ENCODE assay signal across 27 cellular contexts in the genomic region with DNA sequence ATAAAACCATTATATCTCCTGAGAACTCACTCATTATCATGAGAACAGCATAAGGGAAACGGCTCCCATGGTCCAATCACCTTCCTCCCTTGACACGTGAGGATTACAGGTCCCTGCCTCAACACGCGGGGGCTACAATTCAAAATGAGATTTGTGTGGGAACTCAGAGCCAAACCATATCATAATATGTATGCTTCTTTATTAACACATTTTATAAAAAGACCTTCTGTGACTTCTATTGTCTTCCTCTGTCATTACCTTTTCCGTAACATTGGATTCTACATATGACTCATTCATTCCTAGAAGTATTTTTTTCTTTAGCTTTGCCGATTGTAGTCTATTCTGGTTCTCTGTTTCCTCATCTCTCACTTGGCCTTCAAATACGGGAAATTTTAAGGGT.
"Had no signal": no experiment of that assay in that cellular context is flagged by ENCODE, and none has a peak within 500 bp of the region (broad histone marks: within the 10 kb centered on the region; RNA-seq: fewer than 3 reads in every experiment).

No MANE protein-coding gene starts in this region.

- H3K4me1 Mint-ChIP-seq: endodermal cell had no signal

- H3K36me3 ChIP-seq: colonic mucosa, esophagus muscularis mucosa, esophagus squamous epithelium, gastrocnemius medialis, gastroesophageal sphincter, heart left ventricle, heart right ventricle had no signal

- FAIRE-seq: colon, endometrium, endothelial cell of umbilical vein had no signal

- H3K9me3 Mint-ChIP-seq: dendritic cell treated with granulocyte-macrophage colony-stimulating factor and Interleukin-4, amounts not matched to agents 40 ng/mL and 50 ng/mL, for 4 days; endodermal cell had no signal

- H3K27ac ChIP-seq: colonic mucosa, coronary artery, dorsolateral prefrontal cortex, epithelial cell of prostate, esophagus muscularis mucosa, esophagus squamous epithelium, foreskin keratinocyte, gastrocnemius medialis, gastroesophageal sphincter, heart left ventricle, heart right ventricle had no signal

- DNase-seq: colonic mucosa; cortex of kidney; dorsolateral prefrontal cortex; effector CD4-positive, alpha-beta T cell; effector CD8-positive, alpha-beta T cell; effector memory CD4-positive, alpha-beta T cell; effector memory CD8-positive, alpha-beta T cell; endodermal cell; erythroblast; esophagus squamous epithelium; foreskin fibroblast; foreskin keratinocyte; foreskin melanocyte; gastrocnemius medialis; glutamatergic neuron; head of caudate nucleus; heart left ventricle; heart right ventricle had no signal

- H3K27ac Mint-ChIP-seq: dendritic cell treated with granulocyte-macrophage colony-stimulating factor and Interleukin-4, amounts not matched to agents 40 ng/mL and 50 ng/mL, for 4 days; effector memory CD8-positive, alpha-beta T cell; endodermal cell had no signal

- H3K4me1 ChIP-seq: colonic mucosa, esophagus muscularis mucosa, esophagus squamous epithelium, foreskin keratinocyte, gastrocnemius medialis, gastroesophageal sphincter, heart left ventricle, heart right ventricle had no signal

- H3K27me3 Mint-ChIP-seq: dendritic cell treated with granulocyte-macrophage colony-stimulating factor and Interleukin-4, amounts not matched to agents 40 ng/mL and 50 ng/mL, for 4 days; effector memory CD8-positive, alpha-beta T cell had no signal

- ATAC-seq: effector memory CD8-positive, alpha-beta T cell; esophagus mucosa; foreskin keratinocyte; gastrocnemius medialis; gastroesophageal sphincter; heart left ventricle; heart right ventricle had no signal

- H3K9me3 ChIP-seq: colonic mucosa, esophagus muscularis mucosa, esophagus squamous epithelium, gastrocnemius medialis, gastroesophageal sphincter, heart left ventricle, heart right ventricle had no signal

- H3K4me3 ChIP-seq: colonic mucosa, coronary artery, dorsolateral prefrontal cortex, esophagus muscularis mucosa, esophagus squamous epithelium, gastrocnemius medialis, gastroesophageal sphincter, heart left ventricle, heart right ventricle had no signal

- H3K27me3 ChIP-seq: colonic mucosa, esophagus muscularis mucosa, esophagus squamous epithelium, foreskin keratinocyte, gastrocnemius medialis, gastroesophageal sphincter, heart left ventricle, heart right ventricle had no signal

- H3K4me3 Mint-ChIP-seq: dendritic cell treated with granulocyte-macrophage colony-stimulating factor and Interleukin-4, amounts not matched to agents 40 ng/mL and 50 ng/mL, for 4 days; effector memory CD8-positive, alpha-beta T cell; endodermal cell had no signal
